Comparison of ENCODE assay signal across 1 cellular context in the genomic region with DNA sequence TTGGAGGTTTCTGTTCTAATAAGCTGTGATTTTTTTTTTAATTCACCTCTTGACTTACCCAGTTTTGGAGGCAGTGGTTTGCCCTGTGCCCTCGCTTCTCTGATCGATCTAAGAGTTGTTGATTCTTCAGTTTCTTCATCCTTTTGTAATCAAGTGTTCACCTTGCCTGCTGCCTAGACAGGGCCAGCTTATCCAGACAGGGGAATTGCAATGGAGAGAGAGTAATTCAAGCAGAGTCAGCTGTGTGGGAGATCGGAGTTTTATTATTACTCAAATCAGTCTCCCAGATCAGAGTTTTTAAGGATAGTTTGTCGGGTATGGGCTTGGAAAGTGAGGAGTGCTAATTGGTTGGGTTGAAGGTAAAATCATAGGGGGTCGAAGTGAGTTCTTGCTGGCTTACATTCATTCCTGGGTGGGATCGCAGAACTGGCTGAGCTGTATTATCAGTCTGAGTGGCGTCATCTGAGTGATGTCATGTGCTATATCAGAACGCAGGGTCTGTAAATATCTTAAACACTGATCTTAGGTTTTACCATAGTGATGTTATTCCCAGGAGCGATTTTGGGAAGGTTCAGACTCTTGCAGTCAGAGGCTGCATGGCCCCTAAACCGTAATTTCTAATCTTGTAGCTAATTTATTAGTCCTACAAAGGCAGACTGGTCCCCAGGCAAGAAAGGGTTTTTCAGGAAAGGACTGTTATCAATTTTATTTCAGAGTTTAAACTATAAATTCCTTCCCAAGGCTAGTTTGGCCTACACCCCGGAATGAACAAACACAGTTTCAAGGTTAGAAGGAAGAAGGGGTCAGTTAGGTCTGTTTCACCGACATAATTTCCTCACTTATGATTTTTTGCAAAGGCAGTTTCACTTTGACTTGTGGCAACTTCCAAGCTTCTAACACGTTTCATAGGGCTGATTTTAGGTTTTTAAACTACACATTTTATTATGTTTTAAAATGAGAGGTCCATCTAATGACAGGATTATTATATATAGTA.
TF ChIP-seq lines count a peak whose summit lies in the region.

No MANE protein-coding gene starts in this region.

TF ChIP-seq in endothelial cell of umbilical vein, 7 proteins besides CTCF, POLR2A, EP300 and RAD21 (continued from another document):
- no peak for TF ChIP-seq EZH2 (IDR thresholded peaks at IDR 0.05; ENCODE audit: borderline replicate concordance, low read depth, low read length, severe bottlenecking)
